In genomic region chr1:154559496-154559950, GRCh38 we compare ENCODE assay signal across 8 cellular contexts. TPM values are rescaled to one million over a fixed set of nuclear protein-coding genes. Genes with fewer than 3 reads are reported as not detected.
DNase-seq lines count a peak whose midpoint lies in the region; ATAC-seq, FAIRE-seq and TF ChIP-seq lines count a peak whose summit lies in the region.

No MANE protein-coding gene starts in this region.

- peak; percentile 93 for DNase-seq in DMS114 treated with DMSO at 0.1 percent for 48 hours (lab: John Stamatoyannopoulos, UW; ENCODE audit: unreplicated experiment)
- DNase-seq in MM.1S, result peak; percentile 97
- peak; percentile 95 for DNase-seq in SIG-M5 treated with dmso at 0.1 percent for 504 hours (lab: John Stamatoyannopoulos, UW; ENCODE audit: unreplicated experiment)
- DNase-seq in activated naive CD4-positive, alpha-beta T cell treated with Interleukin-2 at 50 U/mL for 16 hours, result peak; percentile 82
- peak; percentile 75 to 76 for DNase-seq in frontal cortex (ENCODE audit: low spot score in 2 of 2)
- peak; percentile 89 for DNase-seq in stromal cell of bone marrow (ENCODE audit: low read depth)

- peak overlapping the region; percentile 67 for H3K9ac ChIP-seq in MM.1S (ENCODE audit: low read length)

- H4K20me1 ChIP-seq in MM.1S (ENCODE audit: insufficient read depth, low read length), result 0 out of 2 replicates have a peak, but pooled peaks cover 10% of the 10 kb centered on the region

- H3K9me2 ChIP-seq in MM.1S (replicated peaks; ENCODE audit: insufficient read depth, low read length), result no peaks in the 10 kb centered on the region

- H3K79me2 ChIP-seq in MM.1S (ENCODE audit: low read length), result peaks cover 37% of the 10 kb centered on the region

- TF ChIP-seq CTCF in MM.1S (IDR thresholded peaks at IDR 0.05; ENCODE audit: low read length), result peak; percentile 100

- H2AFZ ChIP-seq in MM.1S (ENCODE audit: low read length), result peak overlapping the region; percentile 74
- peak overlapping the region; percentile 4 for H2AFZ ChIP-seq in neuron (ENCODE audit: low read depth, low read length)

- peak; percentile 51 for ATAC-seq in GM21825 (IDR thresholded peaks at IDR 0.05; ENCODE audit: unreplicated experiment)

- peak overlapping the region; percentile 71 for H3K4me3 ChIP-seq in MM.1S (ENCODE audit: low read length)
- peak overlapping the region; percentile 71 for H3K4me3 ChIP-seq in neuron (ENCODE audit: low read length)

- H3F3A ChIP-seq in MM.1S (ENCODE audit: insufficient read depth, low read length), result peaks cover 13% of the 10 kb centered on the region

- peak overlapping the region; percentile 95 for H3K4me2 ChIP-seq in MM.1S (ENCODE audit: low read depth, low read length)

- peaks cover 10% of the 10 kb centered on the region for H3K36me3 ChIP-seq in MM.1S (replicated peaks; ENCODE audit: insufficient read depth, low read length)
- peaks cover 13% of the 10 kb centered on the region for H3K36me3 ChIP-seq in neuron (ENCODE audit: insufficient read depth, low read length)

- H3K27ac ChIP-seq in MM.1S (ENCODE audit: low read length), result peak overlapping the region; percentile 54

- H3K9me3 ChIP-seq in MM.1S (replicated peaks; ENCODE audit: insufficient read depth, low read length) (no peaks in the 10 kb centered on the region), neuron (ENCODE audit: low read length) (no peaks in the 10 kb centered on the region)

- peaks cover 16% of the 10 kb centered on the region for H3K4me1 ChIP-seq in MM.1S (ENCODE audit: low read length)
- peaks cover 24% of the 10 kb centered on the region for H3K4me1 ChIP-seq in neuron (ENCODE audit: insufficient read depth, low read length)

- H3K27me3 ChIP-seq in MM.1S (replicated peaks; ENCODE audit: insufficient read depth, low read length), result no peaks in the 10 kb centered on the region
- H3K27me3 ChIP-seq in neuron (ENCODE audit: insufficient read depth, low read length), result no peaks in the 10 kb centered on the region

- FAIRE-seq in frontal cortex (lab: Jason Lieb, UNC), result no peak

RNA-seq across cellular contexts. Expression of gene UBE2Q1, which starts 1.1 kb away (rescaled TPM):
- 25.3 TPM for total RNA-seq in frontal cortex

RNA-seq across cellular contexts. Expression of gene CHRNB2, which starts 8.1 kb away (rescaled TPM):
- total RNA-seq in frontal cortex, result 17.9 TPM

RNA-seq across cellular contexts. Expression of gene ADAR, which starts 48.5 kb away (rescaled TPM):
- total RNA-seq in frontal cortex, result 63.2 TPM

RNA-seq across cellular contexts. Expression of gene SHE, which starts 57.3 kb away (rescaled TPM):
- 2.0 TPM for total RNA-seq in frontal cortex

RNA-seq across cellular contexts. Expression of gene TDRD10, which starts 57.5 kb away (rescaled TPM):
- 0.41 TPM for total RNA-seq in frontal cortex

Comparison
In these comparisons a context has a peak if more than half of its experiments do, and no peak if none do; other contexts are left out.
1. Peak in every context shown above with its lines: DNase-seq, ATAC-seq, H3K4me3 ChIP-seq and H3K27ac ChIP-seq.